1 cellular context compared by ENCODE assay signal in the genomic region with DNA sequence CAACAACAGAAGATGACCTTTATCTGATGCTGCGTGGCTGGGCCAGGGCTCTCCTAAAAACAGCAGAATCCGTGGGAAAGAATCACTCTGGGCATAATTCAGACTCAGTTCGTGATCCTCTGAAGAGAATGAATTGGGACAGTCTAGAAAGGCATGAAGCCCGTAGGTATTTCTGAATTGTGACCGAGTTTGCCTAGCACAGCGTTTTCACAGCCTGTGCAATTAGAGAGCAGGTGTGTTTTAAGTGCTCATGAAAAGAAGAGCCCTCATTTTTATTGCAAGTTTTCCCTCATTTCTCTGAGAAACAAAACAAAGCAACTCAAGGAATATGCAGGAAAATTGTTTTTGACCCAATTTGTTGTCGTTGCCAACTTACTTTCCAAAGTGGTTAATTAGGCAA.
TF ChIP-seq lines count a peak whose summit lies in the region.

No MANE protein-coding gene starts in this region.

TF ChIP-seq in GM23338, 12 proteins besides CTCF, POLR2A, EP300 and RAD21 (continued from another document):
- TF ChIP-seq, protein P1, sequence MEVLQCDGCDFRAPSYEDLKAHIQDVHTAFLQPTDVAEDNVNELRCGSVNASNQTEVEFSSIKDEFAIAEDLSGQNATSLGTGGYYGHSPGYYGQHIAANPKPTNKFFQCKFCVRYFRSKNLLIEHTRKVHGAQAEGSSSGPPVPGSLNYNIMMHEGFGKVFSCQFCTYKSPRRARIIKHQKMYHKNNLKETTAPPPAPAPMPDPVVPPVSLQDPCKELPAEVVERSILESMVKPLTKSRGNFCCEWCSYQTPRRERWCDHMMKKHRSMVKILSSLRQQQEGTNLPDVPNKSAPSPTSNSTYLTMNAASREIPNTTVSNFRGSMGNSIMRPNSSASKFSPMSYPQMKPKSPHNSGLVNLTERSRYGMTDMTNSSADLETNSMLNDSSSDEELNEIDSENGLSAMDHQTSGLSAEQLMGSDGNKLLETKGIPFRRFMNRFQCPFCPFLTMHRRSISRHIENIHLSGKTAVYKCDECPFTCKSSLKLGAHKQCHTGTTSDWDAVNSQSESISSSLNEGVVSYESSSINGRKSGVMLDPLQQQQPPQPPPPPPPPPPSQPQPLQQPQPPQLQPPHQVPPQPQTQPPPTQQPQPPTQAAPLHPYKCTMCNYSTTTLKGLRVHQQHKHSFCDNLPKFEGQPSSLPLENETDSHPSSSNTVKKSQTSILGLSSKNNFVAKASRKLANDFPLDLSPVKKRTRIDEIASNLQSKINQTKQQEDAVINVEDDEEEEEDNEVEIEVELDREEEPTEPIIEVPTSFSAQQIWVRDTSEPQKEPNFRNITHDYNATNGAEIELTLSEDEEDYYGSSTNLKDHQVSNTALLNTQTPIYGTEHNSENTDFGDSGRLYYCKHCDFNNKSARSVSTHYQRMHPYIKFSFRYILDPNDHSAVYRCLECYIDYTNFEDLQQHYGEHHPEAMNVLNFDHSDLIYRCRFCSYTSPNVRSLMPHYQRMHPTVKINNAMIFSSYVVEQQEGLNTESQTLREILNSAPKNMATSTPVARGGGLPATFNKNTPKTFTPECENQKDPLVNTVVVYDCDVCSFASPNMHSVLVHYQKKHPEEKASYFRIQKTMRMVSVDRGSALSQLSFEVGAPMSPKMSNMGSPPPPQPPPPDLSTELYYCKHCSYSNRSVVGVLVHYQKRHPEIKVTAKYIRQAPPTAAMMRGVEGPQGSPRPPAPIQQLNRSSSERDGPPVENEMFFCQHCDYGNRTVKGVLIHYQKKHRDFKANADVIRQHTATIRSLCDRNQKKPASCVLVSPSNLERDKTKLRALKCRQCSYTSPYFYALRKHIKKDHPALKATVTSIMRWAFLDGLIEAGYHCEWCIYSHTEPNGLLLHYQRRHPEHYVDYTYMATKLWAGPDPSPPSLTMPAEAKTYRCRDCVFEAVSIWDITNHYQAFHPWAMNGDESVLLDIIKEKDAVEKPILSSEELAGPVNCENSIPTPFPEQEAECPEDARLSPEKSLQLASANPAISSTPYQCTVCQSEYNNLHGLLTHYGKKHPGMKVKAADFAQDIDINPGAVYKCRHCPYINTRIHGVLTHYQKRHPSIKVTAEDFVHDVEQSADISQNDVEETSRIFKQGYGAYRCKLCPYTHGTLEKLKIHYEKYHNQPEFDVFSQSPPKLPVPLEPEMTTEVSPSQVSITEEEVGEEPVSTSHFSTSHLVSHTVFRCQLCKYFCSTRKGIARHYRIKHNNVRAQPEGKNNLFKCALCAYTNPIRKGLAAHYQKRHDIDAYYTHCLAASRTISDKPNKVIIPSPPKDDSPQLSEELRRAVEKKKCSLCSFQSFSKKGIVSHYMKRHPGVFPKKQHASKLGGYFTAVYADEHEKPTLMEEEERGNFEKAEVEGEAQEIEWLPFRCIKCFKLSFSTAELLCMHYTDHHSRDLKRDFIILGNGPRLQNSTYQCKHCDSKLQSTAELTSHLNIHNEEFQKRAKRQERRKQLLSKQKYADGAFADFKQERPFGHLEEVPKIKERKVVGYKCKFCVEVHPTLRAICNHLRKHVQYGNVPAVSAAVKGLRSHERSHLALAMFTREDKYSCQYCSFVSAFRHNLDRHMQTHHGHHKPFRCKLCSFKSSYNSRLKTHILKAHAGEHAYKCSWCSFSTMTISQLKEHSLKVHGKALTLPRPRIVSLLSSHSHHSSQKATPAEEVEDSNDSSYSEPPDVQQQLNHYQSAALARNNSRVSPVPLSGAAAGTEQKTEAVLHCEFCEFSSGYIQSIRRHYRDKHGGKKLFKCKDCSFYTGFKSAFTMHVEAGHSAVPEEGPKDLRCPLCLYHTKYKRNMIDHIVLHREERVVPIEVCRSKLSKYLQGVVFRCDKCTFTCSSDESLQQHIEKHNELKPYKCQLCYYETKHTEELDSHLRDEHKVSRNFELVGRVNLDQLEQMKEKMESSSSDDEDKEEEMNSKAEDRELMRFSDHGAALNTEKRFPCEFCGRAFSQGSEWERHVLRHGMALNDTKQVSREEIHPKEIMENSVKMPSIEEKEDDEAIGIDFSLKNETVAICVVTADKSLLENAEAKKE (CRISPR knock-in tag; IDR thresholded peaks at IDR 0.05): no peak
- TF ChIP-seq ETS1 (IDR thresholded peaks at IDR 0.05) (no peak), ZNF114 (CRISPR knock-in tag; IDR thresholded peaks at IDR 0.05) (no peak), CREB1 (CRISPR knock-in tag; IDR thresholded peaks at IDR 0.05; ENCODE audit: low read depth) (no peak), EZH2phosphoT487 (IDR thresholded peaks at IDR 0.05; ENCODE audit: unreplicated experiment) (no peak), NANOG (IDR thresholded peaks at IDR 0.05; ENCODE audit: borderline replicate concordance) (no peak)
